ENCODE assay signal across 8 cellular contexts in the genomic region with DNA sequence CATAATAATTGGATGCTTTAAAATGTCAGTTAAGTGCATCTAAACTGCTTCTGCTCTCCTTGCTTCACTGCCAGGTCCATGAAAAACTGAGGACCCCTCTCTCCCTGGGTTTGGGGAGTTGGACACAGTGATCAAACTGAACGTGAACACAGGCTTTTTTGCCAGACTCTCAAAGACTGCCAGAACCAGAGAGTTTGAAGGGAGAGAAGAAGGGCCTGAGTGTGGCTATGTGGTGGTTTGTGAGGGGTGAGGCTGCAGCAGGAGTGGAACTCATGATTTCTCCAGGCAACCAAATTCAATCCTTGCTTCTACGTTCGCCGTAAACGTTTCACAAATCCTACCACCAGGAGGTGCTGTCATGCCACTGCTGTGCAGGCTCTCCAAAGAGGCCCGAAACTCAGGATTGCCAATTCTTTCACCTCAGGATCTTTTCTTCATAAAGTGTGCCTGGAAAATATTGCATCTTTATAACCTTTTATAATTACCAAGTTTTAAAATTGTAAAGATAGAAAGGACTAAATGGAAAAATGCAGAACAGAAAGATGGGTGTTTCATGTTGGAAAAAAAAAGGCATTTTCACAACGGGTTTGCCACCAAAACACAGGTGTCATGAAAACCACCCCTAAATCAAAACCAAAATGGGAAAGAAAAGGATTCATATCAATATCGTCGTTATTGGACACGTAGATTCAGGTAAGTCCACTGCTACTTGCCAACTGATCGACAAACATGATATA.
DNase-seq lines count a peak whose midpoint lies in the region; ATAC-seq lines count a peak whose summit lies in the region.

No MANE protein-coding gene starts in this region.

- ATAC-seq in HG02970 (IDR thresholded peaks at IDR 0.05; ENCODE audit: low FRiP score, unreplicated experiment), result no peak

- H3K9me3 ChIP-seq in HAP-1, result no peaks in the 10 kb centered on the region

- peak; percentile 28 for DNase-seq in DMS 273 treated with DMSO at 0.1 percent for 48 hours (lab: John Stamatoyannopoulos, UW)
- DNase-seq in HAP-1 (ENCODE audit: low spot score in 2 of 2), result peak; percentile 58 to 87
- peak; percentile 47 for DNase-seq in NOMO-1 treated with DMSO at 0.1 percent for 48 hours (lab: John Stamatoyannopoulos, UW; ENCODE audit: unreplicated experiment)
- DNase-seq in astrocyte of the hippocampus (ENCODE audit: low read depth, low spot score), result peak; percentile 89
- DNase-seq in iPS-NIHi11 (ENCODE audit: low spot score), result peak; percentile 86
- peak; percentile 34 for DNase-seq in stimulated activated CD4-positive, alpha-beta T cell treated with anti-CD3 and anti-CD28 coated beads, Interleukin-1b, Interleukin-23, amount 100 ng/mL, for 48 hours
- DNase-seq in GM19238 (ENCODE audit: insufficient read length, low spot score), result no peak

- H3K27me3 ChIP-seq in HAP-1 (ENCODE audit: low read depth), result no peaks in the 10 kb centered on the region

- no peaks in the 10 kb centered on the region for H3K4me1 ChIP-seq in HAP-1

- H3K4me3 ChIP-seq in HAP-1, result no peak overlapping the region

- in situ Hi-C loops in HAP-1 (cut with MboI; ENCODE audit: low sequenced_read_pairs), result loop anchor here (25.0 kb wide), 2 partner anchors 532 to 718 kb away; no protein-coding TSS in a partner anchor

- no peaks in the 10 kb centered on the region for H3K36me3 ChIP-seq in HAP-1 (replicated peaks)
